ENCODE assay signal across 19 cellular contexts in genomic region chr2:137729305-137729704, GRCh38.
"Had no signal": no experiment of that assay in that cellular context is flagged by ENCODE, and none has a peak within 500 bp of the region (broad histone marks: within the 10 kb centered on the region; RNA-seq: fewer than 3 reads in every experiment).

No MANE protein-coding gene starts in this region.

- H3K4me3 Mint-ChIP-seq: naive B cell; nephron; stimulated activated memory B cell treated with anti-CD40 and anti-IgM and Interleukin-4, amounts not matched to agents 10 μg/mL and 1 μg/mL and 100 μg/mL, for 72 hours; stimulated activated naive CD8-positive, alpha-beta T cell treated with anti-CD3 and anti-CD28 coated beads, Interleukin-15, Interleukin-2, amounts not matched to agents 100 ng/mL and 50 ng/mL, for 24 hours had no signal

- ATAC-seq: left colon; left ventricle myocardium superior; pancreas; psoas muscle; right lobe of liver; stimulated activated memory B cell treated with anti-CD40 and anti-IgM and Interleukin-4, amounts not matched to agents 10 μg/mL and 1 μg/mL and 100 μg/mL, for 72 hours had no signal

- H3K36me3 Mint-ChIP-seq: naive B cell; stimulated activated memory B cell treated with anti-CD40 and anti-IgM and Interleukin-4, amounts not matched to agents 10 μg/mL and 1 μg/mL and 100 μg/mL, for 72 hours had no signal

- H3K4me1 Mint-ChIP-seq: naive B cell; nephron; stimulated activated memory B cell treated with anti-CD40 and anti-IgM and Interleukin-4, amounts not matched to agents 10 μg/mL and 1 μg/mL and 100 μg/mL, for 72 hours had no signal

- H3K27me3 Mint-ChIP-seq: naive B cell; stimulated activated memory B cell treated with anti-CD40 and anti-IgM and Interleukin-4, amounts not matched to agents 10 μg/mL and 1 μg/mL and 100 μg/mL, for 72 hours; stimulated activated naive CD8-positive, alpha-beta T cell treated with anti-CD3 and anti-CD28 coated beads, Interleukin-15, Interleukin-2, amounts not matched to agents 100 ng/mL and 50 ng/mL, for 24 hours had no signal

- H3K27ac Mint-ChIP-seq: naive B cell; nephron; stimulated activated memory B cell treated with anti-CD40 and anti-IgM and Interleukin-4, amounts not matched to agents 10 μg/mL and 1 μg/mL and 100 μg/mL, for 72 hours; stimulated activated naive CD8-positive, alpha-beta T cell treated with anti-CD3 and anti-CD28 coated beads, Interleukin-15, Interleukin-2, amounts not matched to agents 100 ng/mL and 50 ng/mL, for 24 hours had no signal

- DNase-seq: effector CD4-positive, alpha-beta T cell; kidney; left colon; left ventricle myocardium superior; mesenchymal stem cell; naive B cell; occipital lobe; pancreas; psoas muscle; retina; right lobe of liver; stimulated activated CD4-positive, alpha-beta T cell treated with anti-CD3 and anti-CD28 coated beads, Interleukin-1b, Interleukin-23, amount 100 ng/mL, for 48 hours; stimulated activated CD4-positive, alpha-beta T cell treated with anti-CD3 and anti-CD28 coated beads, Interleukin-4, amount 100 ng/mL, for 24 hours; tibial artery; upper lobe of left lung; uterus had no signal
